Comparison of ENCODE assay signal across 19 cellular contexts in genomic region chr2:80896576-80896975, GRCh38.
"Had no signal": no experiment of that assay in that cellular context is flagged by ENCODE, and none has a peak within 500 bp of the region (broad histone marks: within the 10 kb centered on the region; RNA-seq: fewer than 3 reads in every experiment).

No MANE protein-coding gene starts in this region.

- H3K4me3 ChIP-seq: cardiac muscle cell, gastrocnemius medialis, heart right ventricle, left lung, mucosa of descending colon had no signal

- H2AFZ ChIP-seq: parathyroid adenoma had no signal

- H3K9ac ChIP-seq: parathyroid adenoma had no signal

- DNase-seq: activated CD4-positive, alpha-beta T cell treated with anti-CD3 and anti-CD28 coated beads for 4 hours; activated CD8-positive, alpha-beta memory T cell treated with anti-CD3 and anti-CD28 coated beads, Interleukin-2, amount 50 U/mL, for 4 hours; activated CD8-positive, alpha-beta T cell treated with anti-CD3 and anti-CD28 coated beads for 36 hours; activated gamma-delta T cell; activated T-cell treated with anti-CD3 and anti-CD28 coated beads, Interleukin-2, amount 50 U/mL, for 72 hours; erythroblast; gastrocnemius medialis; heart right ventricle; mammary epithelial cell; mucosa of descending colon; naive thymus-derived CD4-positive, alpha-beta T cell; stimulated activated CD4-positive, alpha-beta T cell treated with anti-CD3 and anti-CD28 coated beads, Interleukin-1b, Interleukin-23, amount 100 ng/mL, for 48 hours; stimulated activated naive CD8-positive, alpha-beta T cell treated with anti-CD3 and anti-CD28 coated beads, Interleukin-15, amount 100 ng/mL, for 72 hours; T1000 had no signal

- H3K9me3 ChIP-seq: gastrocnemius medialis, heart right ventricle, left lung, mucosa of descending colon, neutrophil had no signal

- H3K36me3 ChIP-seq: cardiac muscle cell, gastrocnemius medialis, heart right ventricle, left lung, neutrophil had no signal

- H3K79me2 ChIP-seq: parathyroid adenoma had no signal

- ATAC-seq: activated CD8-positive, alpha-beta T cell treated with anti-CD3 and anti-CD28 coated beads for 36 hours; activated naive CD4-positive, alpha-beta T cell treated with anti-CD3 and anti-CD28 coated beads, Interleukin-2, amount 50 U/mL, for 72 hours; activated T-cell treated with anti-CD3 and anti-CD28 coated beads, Interleukin-2, amount 50 U/mL, for 72 hours; gastrocnemius medialis; heart right ventricle; left lung; mucosa of descending colon; naive thymus-derived CD4-positive, alpha-beta T cell; stimulated activated naive CD8-positive, alpha-beta T cell treated with anti-CD3 and anti-CD28 coated beads, Interleukin-15, amount 100 ng/mL, for 72 hours had no signal

- H3K27ac ChIP-seq: cardiac muscle cell, gastrocnemius medialis, heart right ventricle, left lung, neutrophil, parathyroid adenoma had no signal

- H3K4me1 ChIP-seq: gastrocnemius medialis, heart right ventricle, left lung, parathyroid adenoma had no signal

- H3K27me3 ChIP-seq: cardiac muscle cell, gastrocnemius medialis, heart right ventricle, left lung, neutrophil had no signal
